7 cellular contexts compared by ENCODE assay signal in genomic region chr3:84742915-84743314, GRCh38.
"Had no signal": no experiment of that assay in that cellular context is flagged by ENCODE, and none has a peak within 500 bp of the region (broad histone marks: within the 10 kb centered on the region; RNA-seq: fewer than 3 reads in every experiment).

No MANE protein-coding gene starts in this region.

- H3K27ac ChIP-seq: HL-60 had no signal

- H3K4me2 ChIP-seq: GM23338 had no signal

- H3K4me1 Mint-ChIP-seq: IgD-negative memory B cell had no signal

- H3K4me3 ChIP-seq: GM23338 had no signal

- DNase-seq: H9, HFFc6 had no signal

- ATAC-seq: GM23338, HCT116, HepG2 had no signal

- H3K27me3 Mint-ChIP-seq: IgD-negative memory B cell had no signal

- H3K9me3 Mint-ChIP-seq: GM23338, H9 had no signal

- H3K4me3 Mint-ChIP-seq: GM23338, H9, HFFc6, IgD-negative memory B cell had no signal

- H2AFZ ChIP-seq: GM23338 had no signal

- H3K27ac Mint-ChIP-seq: GM23338, H9, HFFc6, IgD-negative memory B cell had no signal

- H3K36me3 Mint-ChIP-seq: IgD-negative memory B cell had no signal
